In the genomic region with DNA sequence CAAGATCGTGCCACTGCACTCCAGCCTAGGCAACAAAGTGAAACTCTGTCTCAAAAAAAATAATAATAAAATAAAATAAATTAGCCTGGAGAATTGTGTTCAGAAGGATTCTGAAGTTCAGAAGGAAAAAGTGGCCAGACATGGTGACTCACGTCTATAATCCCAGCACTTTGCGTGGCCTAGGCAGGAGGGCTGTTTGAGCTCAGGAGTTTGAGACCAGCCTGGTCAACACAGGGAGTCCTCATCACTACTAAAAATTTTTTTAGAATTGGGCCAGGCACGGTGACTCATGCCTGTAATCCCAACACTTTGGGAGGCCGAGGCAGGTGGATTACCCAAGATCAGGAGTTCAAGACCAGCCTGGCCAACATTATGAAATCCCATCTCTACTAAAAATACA, we compare ENCODE assay signal across 32 cellular contexts. TPM values are rescaled to one million over a fixed set of nuclear protein-coding genes. Genes with fewer than 3 reads are reported as not detected.
"Had no signal": no experiment of that assay in that cellular context is flagged by ENCODE, and none has a peak within 500 bp of the region (broad histone marks: within the 10 kb centered on the region; RNA-seq: fewer than 3 reads in every experiment).

No MANE protein-coding gene starts in this region.

- H3K4me1 Mint-ChIP-seq: activated CD4-positive, alpha-beta T cell treated with anti-CD3 and anti-CD28 coated beads, Interleukin-2, amount 10 ng/mL, durations not matched to agents 7 days and 5 days; activated naive CD4-positive, alpha-beta T cell treated with anti-CD3 and anti-CD28 coated beads, Interleukin-2, amount 10 ng/mL, durations not matched to agents 7 days and 5 days; brain; WTC11 had no signal

- H3K9me2 ChIP-seq: SK-N-SH had no signal

- ATAC-seq: activated CD4-positive, alpha-beta T cell treated with anti-CD3 and anti-CD28 coated beads for 36 hours; activated CD4-positive, CD25-positive, alpha-beta regulatory T cell treated with anti-CD3 and anti-CD28 coated beads, Interleukin-2, amount 50 U/mL, for 24 hours; activated CD8-positive, alpha-beta T cell treated with anti-CD3 and anti-CD28 coated beads, Interleukin-2, amount 10 ng/mL, durations not matched to agents 7 days and 5 days; Panc1; WTC11 had no signal

- H3K4me2 ChIP-seq: SK-N-SH had no signal

- H3K27ac ChIP-seq: SJSA1 had no signal

- H3K9ac ChIP-seq: SK-N-SH had no signal

- DNase-seq: activated CD4-positive, alpha-beta T cell treated with anti-CD3 and anti-CD28 coated beads for 36 hours; activated CD4-positive, alpha-beta T cell treated with anti-CD3 and anti-CD28 coated beads, Interleukin-2, amount 10 ng/mL, durations not matched to agents 7 days and 5 days; activated CD4-positive, alpha-beta T cell treated with anti-CD3 and anti-CD28 coated beads, Interleukin-2, amount 50 U/mL, for 48 hours; activated CD8-positive, alpha-beta T cell treated with anti-CD3 and anti-CD28 coated beads, Interleukin-2, amount 10 ng/mL, durations not matched to agents 7 days and 5 days; activated naive CD4-positive, alpha-beta T cell treated with anti-CD3 and anti-CD28 coated beads, Interleukin-2, amount 10 ng/mL, durations not matched to agents 7 days and 5 days; activated naive CD8-positive, alpha-beta T cell treated with anti-CD3 and anti-CD28 coated beads, Interleukin-2, amount 50 U/mL, for 24 hours; activated T-cell treated with anti-CD3 and anti-CD28 coated beads, Interleukin-2, amount 50 U/mL, for 24 hours; anterior cingulate cortex; caudate nucleus; cerebellar nuclear complex; Kasumi-1; NCI-H1105 treated with DMSO at 0.1 percent for 48 hours; NCI-H1436; NCI-H1694; NCI-H1930; NCI-H2081 treated with DMSO at 0.1 percent for 48 hours; NCI-H345; NCI-H524 treated with DMSO at 0.1 percent for 48 hours; RPMI8226; SHP77 treated with DMSO at 0.1 percent for 48 hours; SK-N-SH had no signal

- H3K9me3 ChIP-seq: SJSA1, SK-N-SH had no signal

- H3K4me1 ChIP-seq: SJSA1 had no signal

- H3K4me3 ChIP-seq: SJSA1 had no signal

- H3K27ac Mint-ChIP-seq: activated CD4-positive, alpha-beta T cell treated with anti-CD3 and anti-CD28 coated beads for 36 hours; activated CD4-positive, alpha-beta T cell treated with anti-CD3 and anti-CD28 coated beads, Interleukin-2, amount 10 ng/mL, durations not matched to agents 7 days and 5 days; activated CD8-positive, alpha-beta T cell treated with anti-CD3 and anti-CD28 coated beads, Interleukin-2, amount 10 ng/mL, durations not matched to agents 7 days and 5 days; activated naive CD4-positive, alpha-beta T cell treated with anti-CD3 and anti-CD28 coated beads, Interleukin-2, amount 10 ng/mL, durations not matched to agents 7 days and 5 days; activated naive CD8-positive, alpha-beta T cell; activated naive CD8-positive, alpha-beta T cell treated with anti-CD3 and anti-CD28 coated beads, Interleukin-2, amount 50 U/mL, for 24 hours; activated T-cell treated with anti-CD3 and anti-CD28 coated beads, Interleukin-2, amount 50 U/mL, for 24 hours; activated T-helper 1 cell treated with anti-CD3 and anti-CD28 coated beads, Interleukin-12 subunit alpha, Interleukin-12 subunit beta, Interleukin-2, Interleukin-4 antibody, amounts not matched to agents 30 ng/mL and 10 ng/mL and 1 ng/mL, durations not matched to agents 14 hours and 24 hours and 36 hours; brain; T-helper 1 cell treated with Interleukin-12 subunit alpha and Interleukin-12 subunit beta and Interleukin-4 antibody, amounts not matched to agents 30 μg/mL and 1 μg/mL, for 36 hours; T-helper 2 cell treated with Interferon-gamma antibody and Interleukin-4, amounts not matched to agents 5 μg/mL and 100 μg/mL, for 36 hours; WTC11 had no signal

- H3K36me3 ChIP-seq: SJSA1 had no signal

- H3K27me3 ChIP-seq: SJSA1 had no signal

- H3K9me3 Mint-ChIP-seq: activated CD4-positive, alpha-beta T cell treated with anti-CD3 and anti-CD28 coated beads, Interleukin-2, amount 10 ng/mL, durations not matched to agents 7 days and 5 days; activated naive CD4-positive, alpha-beta T cell treated with anti-CD3 and anti-CD28 coated beads, Interleukin-2, amount 10 ng/mL, durations not matched to agents 7 days and 5 days; activated naive CD8-positive, alpha-beta T cell treated with anti-CD3 and anti-CD28 coated beads, Interleukin-2, amount 50 U/mL, for 24 hours; activated T-cell treated with anti-CD3 and anti-CD28 coated beads, Interleukin-2, amount 50 U/mL, for 24 hours; activated T-helper 1 cell treated with anti-CD3 and anti-CD28 coated beads, Interleukin-12 subunit alpha, Interleukin-12 subunit beta, Interleukin-2, Interleukin-4 antibody, amounts not matched to agents 30 ng/mL and 10 ng/mL and 1 ng/mL, durations not matched to agents 14 hours and 24 hours and 36 hours; brain; T-helper 1 cell treated with Interleukin-12 subunit alpha and Interleukin-12 subunit beta and Interleukin-4 antibody, amounts not matched to agents 30 μg/mL and 1 μg/mL, for 36 hours; T-helper 2 cell treated with Interferon-gamma antibody and Interleukin-4, amounts not matched to agents 5 μg/mL and 100 μg/mL, for 36 hours; WTC11 had no signal

- H3K36me3 Mint-ChIP-seq: activated naive CD4-positive, alpha-beta T cell treated with anti-CD3 and anti-CD28 coated beads, Interleukin-2, amount 10 ng/mL, durations not matched to agents 7 days and 5 days; activated naive CD8-positive, alpha-beta T cell; brain; WTC11 had no signal

- H3K4me3 Mint-ChIP-seq: activated CD4-positive, alpha-beta T cell treated with anti-CD3 and anti-CD28 coated beads for 36 hours; activated CD4-positive, alpha-beta T cell treated with anti-CD3 and anti-CD28 coated beads, Interleukin-2, amount 10 ng/mL, durations not matched to agents 7 days and 5 days; activated CD8-positive, alpha-beta T cell treated with anti-CD3 and anti-CD28 coated beads, Interleukin-2, amount 10 ng/mL, durations not matched to agents 7 days and 5 days; activated naive CD4-positive, alpha-beta T cell treated with anti-CD3 and anti-CD28 coated beads, Interleukin-2, amount 10 ng/mL, durations not matched to agents 7 days and 5 days; activated naive CD8-positive, alpha-beta T cell; activated naive CD8-positive, alpha-beta T cell treated with anti-CD3 and anti-CD28 coated beads, Interleukin-2, amount 50 U/mL, for 24 hours; activated T-cell treated with anti-CD3 and anti-CD28 coated beads, Interleukin-2, amount 50 U/mL, for 24 hours; activated T-helper 1 cell treated with anti-CD3 and anti-CD28 coated beads, Interleukin-12 subunit alpha, Interleukin-12 subunit beta, Interleukin-2, Interleukin-4 antibody, amounts not matched to agents 30 ng/mL and 10 ng/mL and 1 ng/mL, durations not matched to agents 14 hours and 24 hours and 36 hours; brain; T-helper 1 cell treated with Interleukin-12 subunit alpha and Interleukin-12 subunit beta and Interleukin-4 antibody, amounts not matched to agents 30 μg/mL and 1 μg/mL, for 36 hours; T-helper 2 cell treated with Interferon-gamma antibody and Interleukin-4, amounts not matched to agents 5 μg/mL and 100 μg/mL, for 36 hours; WTC11 had no signal

RNA-seq across cellular contexts. Expression of gene RDH8, which starts 6.0 kb away (rescaled TPM):
- total RNA-seq: activated CD4-positive, alpha-beta T cell treated with anti-CD3 and anti-CD28 coated beads for 36 hours; activated CD4-positive, alpha-beta T cell treated with anti-CD3 and anti-CD28 coated beads, Interleukin-2, amount 10 ng/mL, durations not matched to agents 7 days and 5 days; activated CD8-positive, alpha-beta T cell treated with anti-CD3 and anti-CD28 coated beads, Interleukin-2, amount 10 ng/mL, durations not matched to agents 7 days and 5 days; activated T-helper 1 cell treated with anti-CD3 and anti-CD28 coated beads, Interleukin-12 subunit alpha, Interleukin-12 subunit beta, Interleukin-2, Interleukin-4 antibody, amounts not matched to agents 30 ng/mL and 10 ng/mL and 1 ng/mL, durations not matched to agents 14 hours and 24 hours and 36 hours; bronchial epithelial cell; NCI-H460; SJSA1; WTC11 had no signal
- polyA plus RNA-seq: SK-N-SH had no signal
